1 cellular context compared by ENCODE assay signal in the genomic region with DNA sequence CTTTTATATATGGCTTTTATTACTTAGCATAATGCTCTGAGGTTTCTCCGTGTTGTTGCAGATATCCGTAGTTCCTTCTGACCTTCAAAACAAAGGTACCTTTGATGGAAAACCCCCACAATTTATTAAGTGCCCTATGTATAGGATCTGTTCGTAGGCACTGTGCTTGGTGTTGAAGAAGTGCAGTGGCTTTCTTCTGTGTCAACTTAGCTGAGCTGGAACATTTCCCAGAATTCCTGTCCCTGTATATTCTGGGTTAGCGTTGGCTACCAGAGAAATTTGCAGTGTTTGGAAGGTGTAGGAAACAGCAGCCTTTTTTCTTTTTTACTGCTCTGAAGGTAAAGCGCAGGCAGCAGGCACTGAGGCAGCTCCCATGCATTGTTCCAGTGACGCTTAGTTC.
TF ChIP-seq lines count a peak whose summit lies in the region.

No MANE protein-coding gene starts in this region.

TF ChIP-seq in WTC11, 78 proteins besides CTCF, POLR2A, EP300 and RAD21 (continued from another document):
- no peak for TF ChIP-seq ARID4B (CRISPR knock-in tag; IDR thresholded peaks at IDR 0.05; ENCODE audit: borderline replicate concordance)
